ENCODE assay signal across 2 cellular contexts in the genomic region with DNA sequence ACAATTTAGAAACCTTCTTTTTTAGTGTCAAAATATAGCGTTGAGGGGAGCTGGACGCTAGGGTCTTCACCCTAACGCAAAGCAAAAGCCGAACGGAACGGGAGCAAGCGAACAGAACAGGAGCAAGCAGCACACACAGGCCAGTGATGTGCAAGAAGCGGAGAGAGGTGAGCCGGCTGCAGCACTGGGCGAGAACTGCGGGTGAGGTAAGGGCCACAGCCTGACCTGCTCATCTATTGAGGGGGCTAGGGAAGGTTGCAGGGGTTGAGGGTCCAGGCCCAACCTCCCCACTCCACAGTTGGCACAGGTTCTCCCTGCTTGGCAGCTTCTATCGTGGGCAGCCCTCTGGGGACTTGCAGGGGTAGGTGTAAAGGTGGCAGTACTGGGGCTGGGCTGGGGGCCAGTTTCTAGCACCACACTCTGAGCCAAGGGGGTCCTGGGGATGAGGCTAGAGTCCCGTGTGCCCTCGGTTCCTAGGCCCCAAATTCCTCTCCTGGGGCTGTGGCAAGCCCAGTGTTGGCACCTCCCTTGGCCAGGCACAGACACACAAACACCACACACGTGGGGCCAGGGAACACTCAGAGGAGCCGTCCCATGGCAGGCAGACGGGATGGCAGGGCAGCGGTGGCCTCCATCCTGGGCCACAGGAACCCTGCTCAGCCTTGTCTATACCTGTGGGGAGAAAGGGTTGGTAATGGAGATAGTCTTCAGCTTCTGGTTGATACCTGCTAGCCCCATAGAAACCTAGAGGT.
TF ChIP-seq lines count a peak whose summit lies in the region.

No MANE protein-coding gene starts in this region.

TF ChIP-seq in SK-N-SH, 30 proteins besides CTCF, POLR2A, EP300 and RAD21 (continued from another document):
- TF ChIP-seq, protein P1, sequence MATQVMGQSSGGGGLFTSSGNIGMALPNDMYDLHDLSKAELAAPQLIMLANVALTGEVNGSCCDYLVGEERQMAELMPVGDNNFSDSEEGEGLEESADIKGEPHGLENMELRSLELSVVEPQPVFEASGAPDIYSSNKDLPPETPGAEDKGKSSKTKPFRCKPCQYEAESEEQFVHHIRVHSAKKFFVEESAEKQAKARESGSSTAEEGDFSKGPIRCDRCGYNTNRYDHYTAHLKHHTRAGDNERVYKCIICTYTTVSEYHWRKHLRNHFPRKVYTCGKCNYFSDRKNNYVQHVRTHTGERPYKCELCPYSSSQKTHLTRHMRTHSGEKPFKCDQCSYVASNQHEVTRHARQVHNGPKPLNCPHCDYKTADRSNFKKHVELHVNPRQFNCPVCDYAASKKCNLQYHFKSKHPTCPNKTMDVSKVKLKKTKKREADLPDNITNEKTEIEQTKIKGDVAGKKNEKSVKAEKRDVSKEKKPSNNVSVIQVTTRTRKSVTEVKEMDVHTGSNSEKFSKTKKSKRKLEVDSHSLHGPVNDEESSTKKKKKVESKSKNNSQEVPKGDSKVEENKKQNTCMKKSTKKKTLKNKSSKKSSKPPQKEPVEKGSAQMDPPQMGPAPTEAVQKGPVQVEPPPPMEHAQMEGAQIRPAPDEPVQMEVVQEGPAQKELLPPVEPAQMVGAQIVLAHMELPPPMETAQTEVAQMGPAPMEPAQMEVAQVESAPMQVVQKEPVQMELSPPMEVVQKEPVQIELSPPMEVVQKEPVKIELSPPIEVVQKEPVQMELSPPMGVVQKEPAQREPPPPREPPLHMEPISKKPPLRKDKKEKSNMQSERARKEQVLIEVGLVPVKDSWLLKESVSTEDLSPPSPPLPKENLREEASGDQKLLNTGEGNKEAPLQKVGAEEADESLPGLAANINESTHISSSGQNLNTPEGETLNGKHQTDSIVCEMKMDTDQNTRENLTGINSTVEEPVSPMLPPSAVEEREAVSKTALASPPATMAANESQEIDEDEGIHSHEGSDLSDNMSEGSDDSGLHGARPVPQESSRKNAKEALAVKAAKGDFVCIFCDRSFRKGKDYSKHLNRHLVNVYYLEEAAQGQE (IDR thresholded peaks at IDR 0.05; ENCODE audit: low read depth, low read length) = no peak
- TF ChIP-seq FOXJ3 (CRISPR knock-in tag; IDR thresholded peaks at IDR 0.05) (no peak), GATA2 (CRISPR knock-in tag; IDR thresholded peaks at IDR 0.05) (no peak), FOXM1 (IDR thresholded peaks at IDR 0.05; ENCODE audit: low read depth) (no peak), YY1 (IDR thresholded peaks at IDR 0.05; ENCODE audit: low read depth) (no peak), RXRA (IDR thresholded peaks at IDR 0.05; ENCODE audit: borderline replicate concordance, low read depth) (no peak), MXI1 (IDR thresholded peaks at IDR 0.05; ENCODE audit: low read depth, low read length) (no peak), MEF2A (IDR thresholded peaks at IDR 0.05; ENCODE audit: borderline replicate concordance, low read depth) (no peak), CHD2 (IDR thresholded peaks at IDR 0.05; ENCODE audit: low read length, partially characterized antibody) (no peak), EZH2phosphoT487 (IDR thresholded peaks at IDR 0.05; ENCODE audit: borderline replicate concordance, low read depth) (no peak), RFX5 (IDR thresholded peaks at IDR 0.05; ENCODE audit: low read length) (no peak), SIN3A (IDR thresholded peaks at IDR 0.05; ENCODE audit: borderline replicate concordance, low read depth, low read length) (no peak), SMC3 (IDR thresholded peaks at IDR 0.05; ENCODE audit: low read depth, low read length) (no peak), POLR2AphosphoS5 (IDR thresholded peaks at IDR 0.05; ENCODE audit: low read depth, low read length) (no peak)
- TF ChIP-seq, protein P2, sequence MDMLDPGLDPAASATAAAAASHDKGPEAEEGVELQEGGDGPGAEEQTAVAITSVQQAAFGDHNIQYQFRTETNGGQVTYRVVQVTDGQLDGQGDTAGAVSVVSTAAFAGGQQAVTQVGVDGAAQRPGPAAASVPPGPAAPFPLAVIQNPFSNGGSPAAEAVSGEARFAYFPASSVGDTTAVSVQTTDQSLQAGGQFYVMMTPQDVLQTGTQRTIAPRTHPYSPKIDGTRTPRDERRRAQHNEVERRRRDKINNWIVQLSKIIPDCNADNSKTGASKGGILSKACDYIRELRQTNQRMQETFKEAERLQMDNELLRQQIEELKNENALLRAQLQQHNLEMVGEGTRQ (IDR thresholded peaks at IDR 0.05; ENCODE audit: borderline replicate concordance, low read depth, low read length) = no peak
TF ChIP-seq in SK-N-SH: peak in this region for 0.

TF ChIP-seq in SK-N-SH treated with all-trans-retinoic acid at 6 μM for 48 hours, 23 proteins besides CTCF, POLR2A, EP300 and RAD21 (continued from another document):
- TF ChIP-seq, protein P3, sequence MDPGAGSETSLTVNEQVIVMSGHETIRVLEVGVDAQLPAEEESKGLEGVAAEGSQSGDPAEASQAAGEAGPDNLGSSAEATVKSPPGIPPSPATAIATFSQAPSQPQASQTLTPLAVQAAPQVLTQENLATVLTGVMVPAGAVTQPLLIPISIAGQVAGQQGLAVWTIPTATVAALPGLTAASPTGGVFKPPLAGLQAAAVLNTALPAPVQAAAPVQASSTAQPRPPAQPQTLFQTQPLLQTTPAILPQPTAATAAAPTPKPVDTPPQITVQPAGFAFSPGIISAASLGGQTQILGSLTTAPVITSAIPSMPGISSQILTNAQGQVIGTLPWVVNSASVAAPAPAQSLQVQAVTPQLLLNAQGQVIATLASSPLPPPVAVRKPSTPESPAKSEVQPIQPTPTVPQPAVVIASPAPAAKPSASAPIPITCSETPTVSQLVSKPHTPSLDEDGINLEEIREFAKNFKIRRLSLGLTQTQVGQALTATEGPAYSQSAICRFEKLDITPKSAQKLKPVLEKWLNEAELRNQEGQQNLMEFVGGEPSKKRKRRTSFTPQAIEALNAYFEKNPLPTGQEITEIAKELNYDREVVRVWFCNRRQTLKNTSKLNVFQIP (CRISPR knock-in tag; IDR thresholded peaks at IDR 0.05; ENCODE audit: borderline replicate concordance, low read depth) = no peak
- TF ChIP-seq ZFP30 (CRISPR knock-in tag; IDR thresholded peaks at IDR 0.05) (no peak), OSR1 (CRISPR knock-in tag; IDR thresholded peaks at IDR 0.05) (no peak), GLIS3 (CRISPR knock-in tag; IDR thresholded peaks at IDR 0.05) (no peak), ZFP3 (CRISPR knock-in tag; IDR thresholded peaks at IDR 0.05) (no peak), ZNF565 (CRISPR knock-in tag; conservative IDR thresholded peaks at IDR 0.05; ENCODE audit: low read depth) (no peak), ARNTL (CRISPR knock-in tag; IDR thresholded peaks at IDR 0.05; ENCODE audit: borderline replicate concordance, low read depth) (no peak), RARB (CRISPR knock-in tag; IDR thresholded peaks at IDR 0.05) (no peak), TOX (CRISPR knock-in tag; IDR thresholded peaks at IDR 0.05; ENCODE audit: borderline replicate concordance) (no peak), PPARA (CRISPR knock-in tag; IDR thresholded peaks at IDR 0.05; ENCODE audit: borderline replicate concordance) (no peak), ISL1 (CRISPR knock-in tag; IDR thresholded peaks at IDR 0.05) (no peak), CSDC2 (CRISPR knock-in tag; IDR thresholded peaks at IDR 0.05) (no peak)
- TF ChIP-seq, protein P4, sequence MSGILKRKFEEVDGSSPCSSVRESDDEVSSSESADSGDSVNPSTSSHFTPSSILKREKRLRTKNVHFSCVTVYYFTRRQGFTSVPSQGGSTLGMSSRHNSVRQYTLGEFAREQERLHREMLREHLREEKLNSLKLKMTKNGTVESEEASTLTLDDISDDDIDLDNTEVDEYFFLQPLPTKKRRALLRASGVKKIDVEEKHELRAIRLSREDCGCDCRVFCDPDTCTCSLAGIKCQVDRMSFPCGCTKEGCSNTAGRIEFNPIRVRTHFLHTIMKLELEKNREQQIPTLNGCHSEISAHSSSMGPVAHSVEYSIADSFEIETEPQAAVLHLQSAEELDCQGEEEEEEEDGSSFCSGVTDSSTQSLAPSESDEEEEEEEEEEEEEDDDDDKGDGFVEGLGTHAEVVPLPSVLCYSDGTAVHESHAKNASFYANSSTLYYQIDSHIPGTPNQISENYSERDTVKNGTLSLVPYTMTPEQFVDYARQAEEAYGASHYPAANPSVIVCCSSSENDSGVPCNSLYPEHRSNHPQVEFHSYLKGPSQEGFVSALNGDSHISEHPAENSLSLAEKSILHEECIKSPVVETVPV (CRISPR knock-in tag; IDR thresholded peaks at IDR 0.05) = no peak
- TF ChIP-seq, protein P5, sequence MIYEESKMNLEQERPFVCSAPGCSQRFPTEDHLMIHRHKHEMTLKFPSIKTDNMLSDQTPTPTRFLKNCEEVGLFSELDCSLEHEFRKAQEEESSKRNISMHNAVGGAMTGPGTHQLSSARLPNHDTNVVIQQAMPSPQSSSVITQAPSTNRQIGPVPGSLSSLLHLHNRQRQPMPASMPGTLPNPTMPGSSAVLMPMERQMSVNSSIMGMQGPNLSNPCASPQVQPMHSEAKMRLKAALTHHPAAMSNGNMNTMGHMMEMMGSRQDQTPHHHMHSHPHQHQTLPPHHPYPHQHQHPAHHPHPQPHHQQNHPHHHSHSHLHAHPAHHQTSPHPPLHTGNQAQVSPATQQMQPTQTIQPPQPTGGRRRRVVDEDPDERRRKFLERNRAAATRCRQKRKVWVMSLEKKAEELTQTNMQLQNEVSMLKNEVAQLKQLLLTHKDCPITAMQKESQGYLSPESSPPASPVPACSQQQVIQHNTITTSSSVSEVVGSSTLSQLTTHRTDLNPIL (CRISPR knock-in tag; IDR thresholded peaks at IDR 0.05; ENCODE audit: low read depth) = no peak
TF ChIP-seq in SK-N-SH treated with all-trans-retinoic acid at 6 μM for 48 hours: peak in this region for 0.
